16 cellular contexts compared by ENCODE assay signal in genomic region chr19:2527171-2527570, GRCh38. TPM values are rescaled to one million over a fixed set of nuclear protein-coding genes. Genes with fewer than 3 reads are reported as not detected.
A peak's percentile ranks its signal among the peaks of the same experiment; 100 is the strongest.
DNase-seq lines count a peak whose midpoint lies in the region; ATAC-seq and TF ChIP-seq lines count a peak whose summit lies in the region.
"Had no signal": no experiment of that assay in that cellular context is flagged by ENCODE, and none has a peak within 500 bp of the region (broad histone marks: within the 10 kb centered on the region; RNA-seq: fewer than 3 reads in every experiment).

No MANE protein-coding gene starts in this region.

- POLR2A ChIA-PET in WTC11 (lab: Charles Lee), result interaction anchor here (3.6 kb wide), 1 partner anchor 51 kb away, joined by 12 read pairs; the partner anchor contains the start of gene GADD45B

- no peak overlapping the region for H3K4me3 ChIP-seq in ACC112 (ENCODE audit: low read depth, low read length)
- H3K4me3 ChIP-seq in H7 (ENCODE audit: insufficient read depth, low read depth, low read length), result no peak overlapping the region
- H3K4me3 ChIP-seq: MG63 had no signal

- H3K4me1 ChIP-seq in ACC112 (ENCODE audit: control insufficient read depth, insufficient read depth, low read length, unreplicated experiment), result peaks cover 35% of the 10 kb centered on the region

- ATAC-seq in WTC11 (no peak), GM18858 (IDR thresholded peaks at IDR 0.05; ENCODE audit: unreplicated experiment) (no peak)
- ATAC-seq: HepG2 had no signal

- H2AFZ ChIP-seq in ACC112 (ENCODE audit: low read length, unreplicated experiment), result no peak overlapping the region

- no peaks in the 10 kb centered on the region for H3K27me3 Mint-ChIP-seq in WTC11 (ENCODE audit: low read depth)
- H3K27me3 Mint-ChIP-seq in osteocyte (ENCODE audit: unreplicated experiment), result no peaks in the 10 kb centered on the region
- H3K27me3 Mint-ChIP-seq: CD4-positive, alpha-beta memory T cell had no signal

- TF ChIP-seq CTCF in WTC11 (IDR thresholded peaks at IDR 0.05) (no peak), osteocyte (IDR thresholded peaks at IDR 0.05) (no peak)

- H3K27me3 ChIP-seq in ACC112 (ENCODE audit: insufficient read depth, low read length) (no peaks in the 10 kb centered on the region), H7 (ENCODE audit: control insufficient read depth, insufficient read depth, low read length) (no peaks in the 10 kb centered on the region)
- H3K27me3 ChIP-seq: MG63 had no signal

- peak overlapping the region; percentile 37; the same call in 1 of the 2 replicates for H3K27ac ChIP-seq in ACC112 (ENCODE audit: low read depth, low read length)

- H3K4me3 Mint-ChIP-seq in WTC11 (no peak overlapping the region), osteocyte (ENCODE audit: unreplicated experiment) (no peak overlapping the region)
- H3K4me3 Mint-ChIP-seq: CD4-positive, alpha-beta memory T cell had no signal

- peaks cover 2% of the 10 kb centered on the region; the same call in 1 of the 2 replicates for H3K36me3 Mint-ChIP-seq in WTC11
- no peaks in the 10 kb centered on the region for H3K36me3 Mint-ChIP-seq in osteocyte (ENCODE audit: unreplicated experiment)
- H3K36me3 Mint-ChIP-seq: CD4-positive, alpha-beta memory T cell had no signal

- H3K4me1 Mint-ChIP-seq in WTC11 (peaks cover 10% of the 10 kb centered on the region), osteocyte (ENCODE audit: unreplicated experiment) (peaks cover 58% of the 10 kb centered on the region)

- peaks cover 2% of the 10 kb centered on the region for H3K9me3 Mint-ChIP-seq in WTC11
- no peaks in the 10 kb centered on the region for H3K9me3 Mint-ChIP-seq in osteocyte (ENCODE audit: unreplicated experiment)

- H3K79me2 ChIP-seq in ACC112 (ENCODE audit: control insufficient read depth, insufficient read depth, low read length, unreplicated experiment), result no peaks in the 10 kb centered on the region

- CTCF ChIA-PET in WTC11 (lab: Charles Lee), result no interaction called here

- no peaks in the 10 kb centered on the region for H3K36me3 ChIP-seq in ACC112 (ENCODE audit: insufficient read depth, low read length)
- H3K36me3 ChIP-seq in H7 (replicated peaks; ENCODE audit: control insufficient read depth, insufficient read depth, low read length), result no peaks in the 10 kb centered on the region
- H3K36me3 ChIP-seq: MG63 had no signal

- H3K27ac Mint-ChIP-seq in WTC11, result peak overlapping the region; percentile 72; the same call in 1 of the 2 replicates
- H3K27ac Mint-ChIP-seq in osteocyte (ENCODE audit: unreplicated experiment), result peak overlapping the region; percentile 50
- H3K27ac Mint-ChIP-seq: CD4-positive, alpha-beta memory T cell had no signal

- peak; percentile 48 for DNase-seq in H7
- no peak for DNase-seq in WTC11 (ENCODE audit: low spot score)
- DNase-seq in osteocyte (ENCODE audit: extremely low spot score, unreplicated experiment), result no peak
- no peak for DNase-seq in 8988T
- no peak for DNase-seq in iPS-NIHi11 (ENCODE audit: low spot score)
- DNase-seq: Calu3; CD4-positive, alpha-beta memory T cell; GOT3; MG63; NCI-H1092; NCI-H510A treated with DMSO at 0.1 percent for 48 hours; NCI-H82; SHP77 treated with DMSO at 0.1 percent for 48 hours had no signal

TF ChIP-seq in WTC11, 78 proteins besides CTCF, POLR2A, EP300 and RAD21:
- TF ChIP-seq CREB1 (CRISPR knock-in tag; IDR thresholded peaks at IDR 0.05) (no peak), JUN (CRISPR knock-in tag; IDR thresholded peaks at IDR 0.05) (no peak), ELF4 (CRISPR knock-in tag; IDR thresholded peaks at IDR 0.05; ENCODE audit: low read depth) (no peak), RORB (CRISPR knock-in tag; IDR thresholded peaks at IDR 0.05) (no peak), GABPB1 (CRISPR knock-in tag; IDR thresholded peaks at IDR 0.05) (no peak), TCF7 (CRISPR knock-in tag; IDR thresholded peaks at IDR 0.05; ENCODE audit: low read depth) (no peak), CREM (CRISPR knock-in tag; IDR thresholded peaks at IDR 0.05) (no peak), TP53 (CRISPR knock-in tag; IDR thresholded peaks at IDR 0.05) (no peak), HMGXB4 (CRISPR knock-in tag; IDR thresholded peaks at IDR 0.05) (no peak), ZNF396 (CRISPR knock-in tag; IDR thresholded peaks at IDR 0.05; ENCODE audit: borderline replicate concordance) (no peak), TEAD1 (CRISPR knock-in tag; IDR thresholded peaks at IDR 0.05) (no peak), FOXJ3 (CRISPR knock-in tag; IDR thresholded peaks at IDR 0.05; ENCODE audit: borderline replicate concordance) (no peak), NFE2L1 (CRISPR knock-in tag; IDR thresholded peaks at IDR 0.05) (no peak)
- TF ChIP-seq, protein P1, sequence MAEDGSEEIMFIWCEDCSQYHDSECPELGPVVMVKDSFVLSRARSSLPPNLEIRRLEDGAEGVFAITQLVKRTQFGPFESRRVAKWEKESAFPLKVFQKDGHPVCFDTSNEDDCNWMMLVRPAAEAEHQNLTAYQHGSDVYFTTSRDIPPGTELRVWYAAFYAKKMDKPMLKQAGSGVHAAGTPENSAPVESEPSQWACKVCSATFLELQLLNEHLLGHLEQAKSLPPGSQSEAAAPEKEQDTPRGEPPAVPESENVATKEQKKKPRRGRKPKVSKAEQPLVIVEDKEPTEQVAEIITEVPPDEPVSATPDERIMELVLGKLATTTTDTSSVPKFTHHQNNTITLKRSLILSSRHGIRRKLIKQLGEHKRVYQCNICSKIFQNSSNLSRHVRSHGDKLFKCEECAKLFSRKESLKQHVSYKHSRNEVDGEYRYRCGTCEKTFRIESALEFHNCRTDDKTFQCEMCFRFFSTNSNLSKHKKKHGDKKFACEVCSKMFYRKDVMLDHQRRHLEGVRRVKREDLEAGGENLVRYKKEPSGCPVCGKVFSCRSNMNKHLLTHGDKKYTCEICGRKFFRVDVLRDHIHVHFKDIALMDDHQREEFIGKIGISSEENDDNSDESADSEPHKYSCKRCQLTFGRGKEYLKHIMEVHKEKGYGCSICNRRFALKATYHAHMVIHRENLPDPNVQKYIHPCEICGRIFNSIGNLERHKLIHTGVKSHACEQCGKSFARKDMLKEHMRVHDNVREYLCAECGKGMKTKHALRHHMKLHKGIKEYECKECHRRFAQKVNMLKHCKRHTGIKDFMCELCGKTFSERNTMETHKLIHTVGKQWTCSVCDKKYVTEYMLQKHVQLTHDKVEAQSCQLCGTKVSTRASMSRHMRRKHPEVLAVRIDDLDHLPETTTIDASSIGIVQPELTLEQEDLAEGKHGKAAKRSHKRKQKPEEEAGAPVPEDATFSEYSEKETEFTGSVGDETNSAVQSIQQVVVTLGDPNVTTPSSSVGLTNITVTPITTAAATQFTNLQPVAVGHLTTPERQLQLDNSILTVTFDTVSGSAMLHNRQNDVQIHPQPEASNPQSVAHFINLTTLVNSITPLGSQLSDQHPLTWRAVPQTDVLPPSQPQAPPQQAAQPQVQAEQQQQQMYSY (CRISPR knock-in tag; IDR thresholded peaks at IDR 0.05), result no peak
- TF ChIP-seq, protein P2, sequence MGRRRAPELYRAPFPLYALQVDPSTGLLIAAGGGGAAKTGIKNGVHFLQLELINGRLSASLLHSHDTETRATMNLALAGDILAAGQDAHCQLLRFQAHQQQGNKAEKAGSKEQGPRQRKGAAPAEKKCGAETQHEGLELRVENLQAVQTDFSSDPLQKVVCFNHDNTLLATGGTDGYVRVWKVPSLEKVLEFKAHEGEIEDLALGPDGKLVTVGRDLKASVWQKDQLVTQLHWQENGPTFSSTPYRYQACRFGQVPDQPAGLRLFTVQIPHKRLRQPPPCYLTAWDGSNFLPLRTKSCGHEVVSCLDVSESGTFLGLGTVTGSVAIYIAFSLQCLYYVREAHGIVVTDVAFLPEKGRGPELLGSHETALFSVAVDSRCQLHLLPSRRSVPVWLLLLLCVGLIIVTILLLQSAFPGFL (CRISPR knock-in tag; IDR thresholded peaks at IDR 0.05; ENCODE audit: borderline replicate concordance), result no peak
- TF ChIP-seq, protein P3, sequence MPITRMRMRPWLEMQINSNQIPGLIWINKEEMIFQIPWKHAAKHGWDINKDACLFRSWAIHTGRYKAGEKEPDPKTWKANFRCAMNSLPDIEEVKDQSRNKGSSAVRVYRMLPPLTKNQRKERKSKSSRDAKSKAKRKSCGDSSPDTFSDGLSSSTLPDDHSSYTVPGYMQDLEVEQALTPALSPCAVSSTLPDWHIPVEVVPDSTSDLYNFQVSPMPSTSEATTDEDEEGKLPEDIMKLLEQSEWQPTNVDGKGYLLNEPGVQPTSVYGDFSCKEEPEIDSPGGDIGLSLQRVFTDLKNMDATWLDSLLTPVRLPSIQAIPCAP (CRISPR knock-in tag; IDR thresholded peaks at IDR 0.05), result no peak

RNA-seq across cellular contexts. Expression of gene GADD45B, which starts 51.2 kb away (rescaled TPM):
- total RNA-seq in H7 (2014; rRNA removed; shearing (Covaris generic)), result 29.4 and 39.9 TPM in 2 replicates
- total RNA-seq in WTC11 (2021), result 17.9 to 27.5 TPM (median 23.2 TPM) in 3 replicates
- total RNA-seq in osteocyte, result 148 and 165 TPM in 2 replicates
